In the genomic region with DNA sequence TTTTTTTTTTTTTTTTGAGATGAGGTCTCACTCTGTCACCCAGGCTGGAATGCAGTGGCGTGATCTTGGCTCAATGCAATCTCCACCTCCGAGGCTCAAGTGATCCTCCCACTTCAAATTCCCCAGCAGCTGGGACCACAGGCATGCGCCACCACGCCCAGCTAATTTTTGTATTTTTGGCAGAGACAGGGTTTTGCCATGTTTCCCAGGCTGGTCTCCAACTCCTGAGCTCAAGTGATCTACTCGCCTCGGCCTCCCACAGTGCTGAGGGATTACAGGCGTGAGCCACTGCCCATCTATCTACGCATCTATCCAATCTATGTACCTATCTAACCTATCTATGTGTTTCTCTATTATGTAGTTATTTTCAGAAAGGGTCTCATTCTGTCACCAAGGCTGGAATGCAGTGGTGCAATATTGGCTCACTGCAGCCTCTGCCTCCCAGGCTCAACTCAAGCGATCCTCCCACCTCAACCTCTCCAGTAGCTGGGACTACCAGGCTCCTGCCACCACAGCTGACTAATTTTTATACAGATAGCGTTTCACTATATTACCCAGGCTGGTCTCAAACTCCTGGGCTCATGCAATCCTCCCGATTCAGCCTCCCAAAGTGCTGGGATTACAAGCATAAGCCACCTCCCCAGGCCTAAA, we compare ENCODE assay signal across 9 cellular contexts. TPM values are rescaled to one million over a fixed set of nuclear protein-coding genes. Genes with fewer than 3 reads are reported as not detected.
A peak's percentile ranks its signal among the peaks of the same experiment; 100 is the strongest.
DNase-seq lines count a peak whose midpoint lies in the region; ATAC-seq and TF ChIP-seq lines count a peak whose summit lies in the region.
"Had no signal": no experiment of that assay in that cellular context is flagged by ENCODE, and none has a peak within 500 bp of the region (broad histone marks: within the 10 kb centered on the region; RNA-seq: fewer than 3 reads in every experiment).

No MANE protein-coding gene starts in this region.

- H2BK5ac ChIP-seq in H9 (ENCODE audit: insufficient read length, low read length): no peak overlapping the region

- peaks cover 25% of the 10 kb centered on the region; the same call in 1 of the 2 replicates for H3K79me2 ChIP-seq in H9 (ENCODE audit: insufficient read depth, low read length)

- H3K4ac ChIP-seq in H9 (ENCODE audit: low read depth, low read length): no peak overlapping the region

- no peak for ATAC-seq in activated CD8-positive, alpha-beta T cell treated with anti-CD3 and anti-CD28 coated beads for 36 hours
- peak; percentile 13 to 64 (median 49) for ATAC-seq in heart right ventricle
- no peak for ATAC-seq in stimulated activated memory B cell treated with anti-CD40 and anti-IgM and Interleukin-4, amounts not matched to agents 10 μg/mL and 1 μg/mL and 100 μg/mL, for 72 hours
- no peak for ATAC-seq in GM18868 (IDR thresholded peaks at IDR 0.05; ENCODE audit: unreplicated experiment)
- ATAC-seq in GM19351 (IDR thresholded peaks at IDR 0.05; ENCODE audit: unreplicated experiment): no peak

- DNase-seq in H9 (no peak), heart right ventricle (peak; percentile 11 to 17), NCI-H1930 (lab: John Stamatoyannopoulos, UW) (no peak)
- no peak for DNase-seq in activated CD8-positive, alpha-beta T cell treated with anti-CD3 and anti-CD28 coated beads for 36 hours
- DNase-seq in stimulated activated CD4-positive, alpha-beta T cell treated with anti-CD3 and anti-CD28 coated beads, Interleukin-2, amount 100 ng/mL, for 24 hours: no peak
- DNase-seq: RPMI8226 had no signal

- H2BK20ac ChIP-seq in H9 (ENCODE audit: low read depth, low read length, poor library complexity, severe bottlenecking): no peak overlapping the region

- H3K79me1 ChIP-seq in H9 (ENCODE audit: insufficient read depth, low read depth, low read length, poor library complexity, severe bottlenecking): peaks cover 21% of the 10 kb centered on the region

- no peaks in the 10 kb centered on the region for H3K27me3 Mint-ChIP-seq in H9 (ENCODE audit: low read depth)
- H3K27me3 Mint-ChIP-seq in activated CD8-positive, alpha-beta T cell treated with anti-CD3 and anti-CD28 coated beads for 36 hours: no peaks in the 10 kb centered on the region
- H3K27me3 Mint-ChIP-seq in stimulated activated memory B cell treated with anti-CD40 and anti-IgM and Interleukin-4, amounts not matched to agents 10 μg/mL and 1 μg/mL and 100 μg/mL, for 72 hours: no peaks in the 10 kb centered on the region

- no peak overlapping the region for H3K4me2 ChIP-seq in H9 (ENCODE audit: insufficient read depth, insufficient read length, low read length)

- no peak overlapping the region for H2AFZ ChIP-seq in H9 (ENCODE audit: low read length)

- H3K9me3 Mint-ChIP-seq in H9: no peaks in the 10 kb centered on the region
- H3K9me3 Mint-ChIP-seq in activated CD8-positive, alpha-beta T cell treated with anti-CD3 and anti-CD28 coated beads for 36 hours: no peaks in the 10 kb centered on the region
- H3K9me3 Mint-ChIP-seq in stimulated activated memory B cell treated with anti-CD40 and anti-IgM and Interleukin-4, amounts not matched to agents 10 μg/mL and 1 μg/mL and 100 μg/mL, for 72 hours: peaks cover 9% of the 10 kb centered on the region

- no peak overlapping the region for H3K27ac ChIP-seq in H9 (ENCODE audit: insufficient read length, low read depth, low read length)
- H3K27ac ChIP-seq in heart right ventricle: no peak overlapping the region

- CTCF ChIA-PET in activated CD8-positive, alpha-beta T cell treated with anti-CD3 and anti-CD28 coated beads for 36 hours (lab: Charles Lee): interaction anchor here (1.2 kb wide), 1 partner anchor 10 kb away, joined by 5 read pairs; no protein-coding TSS in a partner anchor

- H2BK15ac ChIP-seq in H9 (ENCODE audit: low read depth, low read length): no peak overlapping the region

- H3K23ac ChIP-seq in H9 (ENCODE audit: insufficient read length, low read depth, low read length): no peak overlapping the region

- POLR2A ChIA-PET in activated CD8-positive, alpha-beta T cell treated with anti-CD3 and anti-CD28 coated beads for 36 hours (lab: Charles Lee): interaction anchor here (0.5 to 2.4 kb wide), 3 partner anchors 14 to 132 kb away, joined by 3 to 9 read pairs (median 4); a partner anchor contains a TSS

- H3K27me3 ChIP-seq in H9 (ENCODE audit: insufficient read depth, low read length) (no peaks in the 10 kb centered on the region; the same call in 1 of the 2 replicates), heart right ventricle (no peaks in the 10 kb centered on the region)

- H2BK120ac ChIP-seq in H9 (ENCODE audit: low read depth, low read length, poor library complexity, severe bottlenecking): no peak overlapping the region

- H3K56ac ChIP-seq in H9 (ENCODE audit: insufficient read length, low read depth, low read length): no peak overlapping the region

- no peak overlapping the region for H3K9ac ChIP-seq in H9 (ENCODE audit: extremely low read depth, insufficient read length, low read length)

- H2BK12ac ChIP-seq in H9 (ENCODE audit: insufficient read length, low read depth, low read length): no peak overlapping the region

- H3K4me3 Mint-ChIP-seq in H9: no peak overlapping the region
- no peak overlapping the region for H3K4me3 Mint-ChIP-seq in activated CD8-positive, alpha-beta T cell treated with anti-CD3 and anti-CD28 coated beads for 36 hours
- no peak overlapping the region for H3K4me3 Mint-ChIP-seq in stimulated activated memory B cell treated with anti-CD40 and anti-IgM and Interleukin-4, amounts not matched to agents 10 μg/mL and 1 μg/mL and 100 μg/mL, for 72 hours

- peaks cover 8 to 9% of the 10 kb centered on the region in 2 experiments; a peak in 3 of 4 replicates for H3K4me1 Mint-ChIP-seq in H9
- H3K4me1 Mint-ChIP-seq in activated CD8-positive, alpha-beta T cell treated with anti-CD3 and anti-CD28 coated beads for 36 hours (ENCODE audit: low read depth): peaks cover 39% of the 10 kb centered on the region
- peaks cover 50% of the 10 kb centered on the region for H3K4me1 Mint-ChIP-seq in stimulated activated memory B cell treated with anti-CD40 and anti-IgM and Interleukin-4, amounts not matched to agents 10 μg/mL and 1 μg/mL and 100 μg/mL, for 72 hours

- no peak overlapping the region for H4K8ac ChIP-seq in H9 (replicated peaks; ENCODE audit: insufficient read length, low read depth, low read length)

- H3K14ac ChIP-seq in H9 (ENCODE audit: insufficient read depth, low read length): no peak overlapping the region

- H3K36me3 ChIP-seq in heart right ventricle: peaks cover 0 to 31% (median 23%) of the 10 kb centered on the region in 9 donors

- H3T11ph ChIP-seq in H9 (ENCODE audit: low read length): no peak overlapping the region

- H2AK5ac ChIP-seq in H9 (ENCODE audit: insufficient read length, low read length): no peak overlapping the region

- H3K18ac ChIP-seq in H9 (ENCODE audit: insufficient read length, low read depth, low read length): no peak overlapping the region

- H4K91ac ChIP-seq in H9 (ENCODE audit: insufficient read length, low read depth, low read length): no peak overlapping the region

- H4K5ac ChIP-seq in H9 (ENCODE audit: insufficient read length, low read depth, low read length): no peak overlapping the region

- H3K4me1 ChIP-seq in H9 (ENCODE audit: insufficient read depth, low read length) (no peaks in the 10 kb centered on the region), heart right ventricle (peaks cover 0 to 69% (median 31%) of the 10 kb centered on the region in 9 donors)

- intact Hi-C loops in activated CD8-positive, alpha-beta T cell treated with anti-CD3 and anti-CD28 coated beads for 36 hours (cut with micrococcal nuclease): no loop called here
- intact Hi-C loops in heart right ventricle (cut with DNase I): no loop called here

- H3K9me3 ChIP-seq in H9 (ENCODE audit: control insufficient read depth, low read depth, low read length): no peaks in the 10 kb centered on the region
- no peaks in the 10 kb centered on the region for H3K9me3 ChIP-seq in heart right ventricle

- WGBS in H9 (ENCODE audit: extremely low coverage, insufficient read length, low lambda C conversion rate): no CpG with 5 or more reads among the region's 11 CpGs
- WGBS in heart right ventricle, 2 donors: 66 to 68% methylated on average over 11 of the region's 11 CpGs

- peak overlapping the region in 2 of 3 experiments; percentile 15 to 77; a peak in 2 of 7 replicates for H3K27ac Mint-ChIP-seq in H9
- peak overlapping the region; percentile 69 for H3K27ac Mint-ChIP-seq in activated CD8-positive, alpha-beta T cell treated with anti-CD3 and anti-CD28 coated beads for 36 hours
- H3K27ac Mint-ChIP-seq in stimulated activated memory B cell treated with anti-CD40 and anti-IgM and Interleukin-4, amounts not matched to agents 10 μg/mL and 1 μg/mL and 100 μg/mL, for 72 hours: peak overlapping the region; percentile 69

- no peaks in the 10 kb centered on the region for H3K23me2 ChIP-seq in H9 (ENCODE audit: insufficient read length, low read depth, low read length, poor library complexity, severe bottlenecking)

- TF ChIP-seq CTCF in H9 (conservative IDR thresholded peaks at IDR 0.05): no peak
- TF ChIP-seq CTCF in activated CD8-positive, alpha-beta T cell treated with anti-CD3 and anti-CD28 coated beads for 36 hours (IDR thresholded peaks at IDR 0.05): no peak
- TF ChIP-seq CTCF in heart right ventricle (IDR thresholded peaks at IDR 0.05): no peak

- no peaks in the 10 kb centered on the region for H4K20me1 ChIP-seq in H9 (ENCODE audit: control insufficient read depth, insufficient read depth, insufficient read length)

- peaks cover 16 to 24% (median 23%) of the 10 kb centered on the region in 3 experiments for H3K36me3 Mint-ChIP-seq in H9 (ENCODE audit: insufficient read depth in 1 of 3, low read depth in 3 of 3)
- H3K36me3 Mint-ChIP-seq in activated CD8-positive, alpha-beta T cell treated with anti-CD3 and anti-CD28 coated beads for 36 hours (ENCODE audit: low read depth): peaks cover 37% of the 10 kb centered on the region
- H3K36me3 Mint-ChIP-seq in stimulated activated memory B cell treated with anti-CD40 and anti-IgM and Interleukin-4, amounts not matched to agents 10 μg/mL and 1 μg/mL and 100 μg/mL, for 72 hours: peaks cover 45% of the 10 kb centered on the region

- no peak overlapping the region for H3K4me3 ChIP-seq in heart right ventricle

RNA-seq across cellular contexts. Expression of a gene that starts 20.2 kb away (rescaled TPM):
- total RNA-seq in H9 (2021) (253 and 265 TPM in 2 replicates), heart right ventricle (100 to 1,000 TPM in 5 of 10 donors, 10 to 100 TPM in 5; 85.2 to 223 (median 102) TPM)
- 100 to 1,000 TPM; 201 to 202 TPM for total RNA-seq in activated CD8-positive, alpha-beta T cell treated with anti-CD3 and anti-CD28 coated beads for 36 hours
- 100 to 1,000 TPM; 203 to 267 TPM for polyA plus RNA-seq in heart right ventricle

RNA-seq across cellular contexts. Expression of a gene that starts 33.4 kb away (rescaled TPM):
- total RNA-seq in H9 (2021) (403 and 409 TPM in 2 replicates), heart right ventricle (100 to 1,000 TPM; 226 to 335 (median 250) TPM)
- total RNA-seq in activated CD8-positive, alpha-beta T cell treated with anti-CD3 and anti-CD28 coated beads for 36 hours: 100 to 1,000 TPM; 432 to 437 TPM
- 100 to 1,000 TPM; 139 to 291 TPM for polyA plus RNA-seq in heart right ventricle

RNA-seq across cellular contexts. Expression of a gene that starts 33.8 kb away (rescaled TPM):
- total RNA-seq in H9 (2021): 11.2 and 12.2 TPM in 2 replicates
- 10 to 100 TPM; 10.4 to 12.4 TPM for total RNA-seq in activated CD8-positive, alpha-beta T cell treated with anti-CD3 and anti-CD28 coated beads for 36 hours
- 10 to 100 TPM; 13.9 to 22.6 (median 17.6) TPM for total RNA-seq in heart right ventricle
- polyA plus RNA-seq in heart right ventricle: 10 to 100 TPM; 16.5 to 19.0 TPM

RNA-seq across cellular contexts. Expression of a gene that starts 38.5 kb away (rescaled TPM):
- total RNA-seq in H9 (2021) (33.5 and 36.1 TPM in 2 replicates), heart right ventricle (10 to 100 TPM; 35.4 to 48.3 (median 43.5) TPM)
- 10 to 100 TPM; 62.4 to 67.8 TPM for total RNA-seq in activated CD8-positive, alpha-beta T cell treated with anti-CD3 and anti-CD28 coated beads for 36 hours
- 10 to 100 TPM; 19.9 to 52.4 TPM for polyA plus RNA-seq in heart right ventricle

RNA-seq across cellular contexts. Expression of a gene that starts 43.9 kb away (rescaled TPM):
- 38.8 and 41.2 TPM in 2 replicates for total RNA-seq in H9 (2021)
- 1 to 10 TPM; 2.5 to 4.4 TPM for total RNA-seq in activated CD8-positive, alpha-beta T cell treated with anti-CD3 and anti-CD28 coated beads for 36 hours
- total RNA-seq in heart right ventricle: 10 to 100 TPM; 21.3 to 40.9 (median 34.3) TPM
- polyA plus RNA-seq in heart right ventricle: 10 to 100 TPM in 1 of 2 donors, 1 to 10 TPM in 1; 3.2 to 22.6 TPM

Comparison
In these comparisons a context has a peak if more than half of its experiments do, and no peak if none do; other contexts are left out.
1. DNase-seq: peak in heart right ventricle (2 of 2); none in H9 (single experiment), activated CD8-positive, alpha-beta T cell treated with anti-CD3 and anti-CD28 coated beads for 36 hours (single experiment), NCI-H1930 (0 of 2) and stimulated activated CD4-positive, alpha-beta T cell treated with anti-CD3 and anti-CD28 coated beads, Interleukin-2, amount 100 ng/mL, for 24 hours (0 of 2).
2. ATAC-seq: peak in heart right ventricle (8 of 8); none in activated CD8-positive, alpha-beta T cell treated with anti-CD3 and anti-CD28 coated beads for 36 hours (single experiment), stimulated activated memory B cell treated with anti-CD40 and anti-IgM and Interleukin-4, amounts not matched to agents 10 μg/mL and 1 μg/mL and 100 μg/mL, for 72 hours (single experiment), GM18868 (single experiment) and GM19351 (single experiment).
3. Peak in every context shown above with its lines, with median percentiles within 50 percentile points of each other: H3K27ac Mint-ChIP-seq.